8 cellular contexts compared by ENCODE assay signal in the genomic region with DNA sequence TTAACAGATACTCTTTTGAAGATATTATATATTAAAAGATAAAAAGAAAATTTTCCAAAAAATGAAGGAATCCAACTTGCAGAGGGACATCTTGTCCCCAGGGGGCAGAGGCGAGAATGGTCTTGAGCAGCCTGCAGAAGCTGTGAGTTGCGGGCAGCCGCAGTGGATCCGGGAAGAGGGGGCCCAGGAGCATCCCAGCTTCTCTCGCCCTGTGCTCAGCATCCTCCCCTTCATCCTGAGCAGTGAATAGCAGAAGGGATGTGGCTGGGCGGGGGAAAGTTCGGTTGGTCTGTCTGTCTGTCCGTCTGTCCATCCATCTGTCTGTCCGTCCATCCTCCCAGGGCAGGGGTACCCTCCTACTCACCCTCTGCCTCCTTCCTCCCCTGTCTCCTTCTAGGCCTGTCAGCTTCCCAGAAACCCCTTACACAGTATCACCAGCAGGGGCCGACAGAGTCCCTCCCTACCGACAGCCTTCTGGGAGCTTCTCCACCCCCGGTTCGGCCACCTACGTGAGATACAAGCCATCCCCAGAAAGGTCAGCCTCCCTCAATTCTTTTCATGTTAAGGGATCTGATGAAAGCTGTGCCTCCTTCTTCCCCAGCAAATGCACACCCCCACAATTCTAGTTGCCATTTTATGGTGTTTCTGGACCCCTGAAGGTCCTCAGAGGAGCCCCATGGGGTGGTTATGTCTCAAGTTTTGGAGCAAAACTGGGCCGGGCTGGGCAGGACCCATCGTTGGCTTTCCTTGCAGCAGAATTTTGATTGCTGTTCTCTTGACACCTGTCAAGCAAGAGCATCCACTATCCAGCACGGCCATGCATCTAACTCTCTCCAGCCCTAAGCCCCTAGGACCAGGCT.
A peak's percentile ranks its signal among the peaks of the same experiment; 100 is the strongest.
DNase-seq lines count a peak whose midpoint lies in the region; ATAC-seq, FAIRE-seq and TF ChIP-seq lines count a peak whose summit lies in the region.

No MANE protein-coding gene starts in this region.

- no peak overlapping the region for H3K4me3 ChIP-seq in GM06990 (replicated peaks; ENCODE audit: low read depth, low read length)
- H3K4me3 ChIP-seq in bronchial epithelial cell (ENCODE audit: low read depth, low read length), result no peak overlapping the region
- H3K4me3 ChIP-seq in kidney (ENCODE audit: low read length in 2 of 2), result no peak overlapping the region

- DNase-seq in GM06990 (ENCODE audit: extremely low read depth, insufficient read length) (no peak), MV-4-11 (lab: John Stamatoyannopoulos, UW) (peak; percentile 43), bronchial epithelial cell (ENCODE audit: low read depth) (peak; percentile 49), kidney (no peak), omental fat pad (ENCODE audit: low spot score) (no peak)
- peak; percentile 37 for DNase-seq in T-helper 2 cell treated with Interferon-gamma antibody and Interleukin-4, amounts not matched to agents 5 μg/mL and 100 μg/mL, for 36 hours (ENCODE audit: low spot score)
- peak; percentile 36 for DNase-seq in stimulated activated CD4-positive, alpha-beta T cell treated with anti-CD3 and anti-CD28 coated beads, Interleukin-4, amount 100 ng/mL, for 24 hours

- H3K27me3 Mint-ChIP-seq in T-helper 2 cell treated with Interferon-gamma antibody and Interleukin-4, amounts not matched to agents 5 μg/mL and 100 μg/mL, for 36 hours (ENCODE audit: low read depth), result no peaks in the 10 kb centered on the region

- H3K36me3 Mint-ChIP-seq in T-helper 2 cell treated with Interferon-gamma antibody and Interleukin-4, amounts not matched to agents 5 μg/mL and 100 μg/mL, for 36 hours (ENCODE audit: low read depth), result no peaks in the 10 kb centered on the region

- H3K9me3 ChIP-seq in kidney (ENCODE audit: control insufficient read depth in 1 of 2, low read length in 2 of 2), result no peaks in the 10 kb centered on the region

- FAIRE-seq in bronchial epithelial cell (lab: Jason Lieb, UNC), result no peak
- no peak for FAIRE-seq in kidney (lab: Jason Lieb, UNC)

- H3K27ac Mint-ChIP-seq in T-helper 2 cell treated with Interferon-gamma antibody and Interleukin-4, amounts not matched to agents 5 μg/mL and 100 μg/mL, for 36 hours, result no peak overlapping the region

- H3K4me1 Mint-ChIP-seq in T-helper 2 cell treated with Interferon-gamma antibody and Interleukin-4, amounts not matched to agents 5 μg/mL and 100 μg/mL, for 36 hours (ENCODE audit: low read depth), result no peaks in the 10 kb centered on the region

- ATAC-seq in GM21447 (IDR thresholded peaks at IDR 0.05; ENCODE audit: unreplicated experiment), result no peak
- no peak for ATAC-seq in omental fat pad (ENCODE audit: low FRiP score)

- H3K36me3 ChIP-seq in GM06990 (ENCODE audit: control insufficient read depth, insufficient read depth, low read length), result peaks cover 21% of the 10 kb centered on the region
- peaks cover 8% of the 10 kb centered on the region for H3K36me3 ChIP-seq in bronchial epithelial cell (ENCODE audit: control insufficient read depth, insufficient read depth, low read length)
- peaks cover 0 to 4% of the 10 kb centered on the region in 2 donors for H3K36me3 ChIP-seq in kidney (ENCODE audit: control insufficient read depth in 1 of 2, insufficient read depth in 2 of 2, low read length in 2 of 2)

- intact Hi-C loops in kidney (cut with DNase I), result no loop called here

- H3K27me3 ChIP-seq in GM06990 (replicated peaks; ENCODE audit: control insufficient read depth, insufficient read depth, low read length) (no peaks in the 10 kb centered on the region), bronchial epithelial cell (ENCODE audit: control insufficient read depth, insufficient read depth, low read length) (no peaks in the 10 kb centered on the region)

- H3K9me3 Mint-ChIP-seq in T-helper 2 cell treated with Interferon-gamma antibody and Interleukin-4, amounts not matched to agents 5 μg/mL and 100 μg/mL, for 36 hours, result no peaks in the 10 kb centered on the region

- H3K9ac ChIP-seq in kidney (ENCODE audit: low read length in 2 of 2), result no peak overlapping the region

- TF ChIP-seq CTCF in GM06990 (IDR thresholded peaks at IDR 0.05; ENCODE audit: insufficient read depth, low read length, poor library complexity, severe bottlenecking) (peak; percentile 74), bronchial epithelial cell (IDR thresholded peaks at IDR 0.05; ENCODE audit: insufficient read depth, low read length, severe bottlenecking) (peak; percentile 87), kidney (IDR thresholded peaks at IDR 0.05; ENCODE audit: borderline replicate concordance, extremely low read depth, insufficient read depth) (peak; percentile 40), omental fat pad (IDR thresholded peaks at IDR 0.05) (no peak)

- H3K4me1 ChIP-seq in kidney (ENCODE audit: control insufficient read depth in 1 of 2, insufficient read depth in 1 of 2, low read depth in 1 of 2, low read length in 2 of 2), result no peaks in the 10 kb centered on the region

- no peak overlapping the region for H3K4me3 Mint-ChIP-seq in T-helper 2 cell treated with Interferon-gamma antibody and Interleukin-4, amounts not matched to agents 5 μg/mL and 100 μg/mL, for 36 hours

- H3K27ac ChIP-seq in kidney (ENCODE audit: low read depth in 2 of 2, low read length in 2 of 2), result no peak overlapping the region

Comparison
In these comparisons a context has a peak if more than half of its experiments do, and no peak if none do; other contexts are left out.
1. DNase-seq: peak in MV-4-11 (single experiment), T-helper 2 cell treated with Interferon-gamma antibody and Interleukin-4, amounts not matched to agents 5 μg/mL and 100 μg/mL, for 36 hours (single experiment), bronchial epithelial cell (single experiment) and stimulated activated CD4-positive, alpha-beta T cell treated with anti-CD3 and anti-CD28 coated beads, Interleukin-4, amount 100 ng/mL, for 24 hours (single experiment); none in GM06990 (single experiment), kidney (single experiment) and omental fat pad (single experiment).
2. CTCF ChIP-seq: peak in GM06990 (single experiment), bronchial epithelial cell (single experiment) and kidney (single experiment); none in omental fat pad (0 of 3).